In genomic region chr2:182077023-182077422, GRCh38 we compare ENCODE assay signal across 18 cellular contexts.
DNase-seq lines count a peak whose midpoint lies in the region; ATAC-seq and TF ChIP-seq lines count a peak whose summit lies in the region.
"Had no signal": no experiment of that assay in that cellular context is flagged by ENCODE, and none has a peak within 500 bp of the region (broad histone marks: within the 10 kb centered on the region; RNA-seq: fewer than 3 reads in every experiment).

No MANE protein-coding gene starts in this region.

- peaks cover 1% of the 10 kb centered on the region; the same call in 1 of the 2 replicates for H3K27me3 Mint-ChIP-seq in HFFc6 (ENCODE audit: insufficient read depth)
- no peaks in the 10 kb centered on the region for H3K27me3 Mint-ChIP-seq in GM23338 (ENCODE audit: insufficient read depth, low read depth, poor library complexity)
- H3K27me3 Mint-ChIP-seq: CD4-positive, CD25-positive, alpha-beta regulatory T cell had no signal

- no peak overlapping the region for H3K4me3 ChIP-seq in SK-N-MC
- H3K4me3 ChIP-seq in hepatocyte, result no peak overlapping the region
- H3K4me3 ChIP-seq in GM23338, result no peak overlapping the region
- H3K4me3 ChIP-seq in heart right ventricle, result no peak overlapping the region
- H3K4me3 ChIP-seq: GM23248, prostate gland, transverse colon had no signal

- H3K36me3 Mint-ChIP-seq in HFFc6 (ENCODE audit: low read depth) (peaks cover 5% of the 10 kb centered on the region; the same call in 1 of the 2 replicates), GM23338 (ENCODE audit: low read depth) (no peaks in the 10 kb centered on the region)
- H3K36me3 Mint-ChIP-seq: CD4-positive, CD25-positive, alpha-beta regulatory T cell; IgD-negative memory B cell; memory B cell had no signal

- H3K9me3 Mint-ChIP-seq in HFFc6 (no peaks in the 10 kb centered on the region), GM23338 (no peaks in the 10 kb centered on the region)
- H3K9me3 Mint-ChIP-seq: activated naive CD4-positive, alpha-beta T cell treated with anti-CD3 and anti-CD28 coated beads for 36 hours; activated T-cell treated with anti-CD3 and anti-CD28 coated beads, Interleukin-2, amount 50 U/mL, for 72 hours; memory B cell; T-helper 2 cell treated with Interferon-gamma antibody and Interleukin-4, amounts not matched to agents 5 μg/mL and 100 μg/mL, for 36 hours had no signal

- 51% methylated on average over 5 of the region's 5 CpGs for WGBS in hepatocyte (ENCODE audit: low lambda C conversion rate, missing lambda C conversion rate)
- whole genome bisulfite sequencing in heart right ventricle, 2 donors, result 67 to 80% methylated on average over 5 of the region's 5 CpGs

- intact Hi-C loops in heart right ventricle (cut with DNase I), result loop anchor here (1.0 to 10.0 kb wide), 11 partner anchors 90 to 335 kb away; partner anchors contain the start of genes PPP1R1C (in 3 of the 10) and ITPRID2 (in 2 of the 10)

- H4K20me1 ChIP-seq in hepatocyte (ENCODE audit: insufficient read depth, poor library complexity, severe bottlenecking) (no peaks in the 10 kb centered on the region), GM23338 (replicated peaks; ENCODE audit: insufficient read depth) (no peaks in the 10 kb centered on the region)

- DNase-seq in HFFc6 (peak; percentile 18), SK-N-MC (ENCODE audit: low read depth, low spot score) (no peak), hepatocyte (ENCODE audit: low spot score) (no peak), GM23338 (ENCODE audit: low spot score) (no peak), heart right ventricle (no peak), omental fat pad (ENCODE audit: low spot score) (no peak)

- H3K4me3 Mint-ChIP-seq in HFFc6, result peak overlapping the region; percentile 32
- H3K4me3 Mint-ChIP-seq in GM23338, result no peak overlapping the region
- H3K4me3 Mint-ChIP-seq: activated naive CD4-positive, alpha-beta T cell treated with anti-CD3 and anti-CD28 coated beads for 36 hours; activated T-cell treated with anti-CD3 and anti-CD28 coated beads, Interleukin-2, amount 50 U/mL, for 72 hours; CD4-positive, CD25-positive, alpha-beta regulatory T cell; IgD-negative memory B cell; memory B cell; T-helper 2 cell treated with Interferon-gamma antibody and Interleukin-4, amounts not matched to agents 5 μg/mL and 100 μg/mL, for 36 hours had no signal

- H3K79me2 ChIP-seq in hepatocyte, result no peaks in the 10 kb centered on the region
- H3K79me2 ChIP-seq in GM23338 (replicated peaks; ENCODE audit: insufficient read depth), result no peaks in the 10 kb centered on the region

- H3K27ac ChIP-seq in SK-N-MC (peak overlapping the region; percentile 69), hepatocyte (peak overlapping the region; percentile 2), GM23338 (ENCODE audit: low read depth) (no peak overlapping the region), heart right ventricle (peak overlapping the region in 1 of 10 donors; percentile 14)
- H3K27ac ChIP-seq: GM23248, prostate gland, VCaP had no signal

- H3K36me3 ChIP-seq in SK-N-MC (ENCODE audit: insufficient read depth, low read length) (no peaks in the 10 kb centered on the region), hepatocyte (replicated peaks; ENCODE audit: insufficient read depth, low read depth) (no peaks in the 10 kb centered on the region), GM23338 (ENCODE audit: insufficient read depth) (no peaks in the 10 kb centered on the region), heart right ventricle (no peaks in the 10 kb centered on the region)
- H3K36me3 ChIP-seq: prostate gland, transverse colon had no signal

- H3K27ac Mint-ChIP-seq in HFFc6, result peak overlapping the region; percentile 58
- no peak overlapping the region for H3K27ac Mint-ChIP-seq in GM23338
- H3K27ac Mint-ChIP-seq: activated naive CD4-positive, alpha-beta T cell treated with anti-CD3 and anti-CD28 coated beads for 36 hours; activated T-cell treated with anti-CD3 and anti-CD28 coated beads, Interleukin-2, amount 50 U/mL, for 72 hours; CD4-positive, CD25-positive, alpha-beta regulatory T cell; IgD-negative memory B cell; memory B cell; T-helper 2 cell treated with Interferon-gamma antibody and Interleukin-4, amounts not matched to agents 5 μg/mL and 100 μg/mL, for 36 hours had no signal

- no peaks in the 10 kb centered on the region for H3K9me2 ChIP-seq in hepatocyte (replicated peaks; ENCODE audit: insufficient read depth)
- H3K9me2 ChIP-seq in GM23338 (ENCODE audit: insufficient read depth), result no peaks in the 10 kb centered on the region

- no peaks in the 10 kb centered on the region for H3F3A ChIP-seq in GM23338 (replicated peaks; ENCODE audit: low read depth)

- H3K9ac ChIP-seq in SK-N-MC (ENCODE audit: insufficient read length), result peak overlapping the region; percentile 16
- H3K9ac ChIP-seq: GM23248 had no signal

- H3K4me1 Mint-ChIP-seq in HFFc6 (ENCODE audit: low read depth) (peaks cover 59% of the 10 kb centered on the region), GM23338 (peaks cover 1% of the 10 kb centered on the region; the same call in 1 of the 3 replicates)
- H3K4me1 Mint-ChIP-seq: IgD-negative memory B cell, memory B cell had no signal

- H2AFZ ChIP-seq in hepatocyte (no peak overlapping the region), GM23338 (no peak overlapping the region)
- H2AFZ ChIP-seq: GM23248 had no signal

- no peaks in the 10 kb centered on the region for H3K9me3 ChIP-seq in SK-N-MC (ENCODE audit: low read depth, low read length)
- H3K9me3 ChIP-seq in hepatocyte (ENCODE audit: low read depth), result no peaks in the 10 kb centered on the region
- no peaks in the 10 kb centered on the region for H3K9me3 ChIP-seq in heart right ventricle
- H3K9me3 ChIP-seq: prostate gland, transverse colon had no signal

- H3K4me2 ChIP-seq in hepatocyte (no peak overlapping the region), GM23338 (no peak overlapping the region)

- TF ChIP-seq CTCF in HFFc6 (IDR thresholded peaks at IDR 0.05) (no peak), hepatocyte (IDR thresholded peaks at IDR 0.05; ENCODE audit: poor library complexity) (no peak), GM23338 (conservative IDR thresholded peaks at IDR 0.05; ENCODE audit: low read depth in 2 of 2) (no peak), heart right ventricle (IDR thresholded peaks at IDR 0.05) (no peak), omental fat pad (IDR thresholded peaks at IDR 0.05) (no peak)

- H3K27me3 ChIP-seq in hepatocyte (no peaks in the 10 kb centered on the region), GM23338 (ENCODE audit: insufficient read depth) (no peaks in the 10 kb centered on the region), heart right ventricle (no peaks in the 10 kb centered on the region)
- H3K27me3 ChIP-seq: transverse colon had no signal

- ATAC-seq in GM18867 (IDR thresholded peaks at IDR 0.05; ENCODE audit: unreplicated experiment) (peak; percentile 63), GM23338 (no peak), GM21825 (IDR thresholded peaks at IDR 0.05; ENCODE audit: unreplicated experiment) (no peak), heart right ventricle (no peak), omental fat pad (ENCODE audit: low FRiP score) (no peak)

- H3K4me1 ChIP-seq in hepatocyte (ENCODE audit: insufficient read depth) (peaks cover 35% of the 10 kb centered on the region), GM23338 (ENCODE audit: insufficient read depth) (0 out of 2 replicates have a peak, but pooled peaks cover 2% of the 10 kb centered on the region), heart right ventricle (peaks cover 0 to 11% (median 5%) of the 10 kb centered on the region in 9 donors)
- H3K4me1 ChIP-seq: prostate gland had no signal

TF ChIP-seq in GM23338, 12 proteins besides CTCF, POLR2A, EP300 and RAD21:
- TF ChIP-seq POLR2AphosphoS5 (IDR thresholded peaks at IDR 0.05; ENCODE audit: low read depth) (no peak), ETS1 (IDR thresholded peaks at IDR 0.05) (no peak)
